Comparison of ENCODE assay signal across 1 cellular context in the genomic region with DNA sequence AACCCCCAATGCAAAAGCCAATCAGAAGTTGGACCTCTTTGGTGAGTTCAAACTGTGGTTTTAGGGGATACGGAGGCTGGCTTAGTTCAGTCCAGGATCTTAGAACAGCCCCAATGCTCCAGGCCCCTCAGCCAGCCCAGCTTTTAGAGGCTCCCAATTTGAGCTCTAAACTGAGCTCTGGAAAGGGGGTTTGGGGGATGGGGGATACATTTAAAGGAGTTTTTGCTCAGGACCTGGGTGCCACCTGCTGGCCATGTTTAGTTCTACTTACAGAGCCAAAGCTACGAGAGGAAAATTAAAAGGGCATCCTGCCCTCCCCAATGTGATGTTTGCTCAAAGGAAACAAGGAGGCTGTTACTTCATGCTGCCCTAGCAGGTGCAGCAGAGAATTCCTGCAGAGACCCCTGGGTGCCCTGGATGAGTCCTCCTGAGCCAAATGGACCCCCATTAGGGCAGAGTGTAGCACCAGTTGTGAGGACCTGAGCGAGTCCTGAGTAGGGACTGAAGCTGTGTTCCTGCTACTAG.
A peak's percentile ranks its signal among the peaks of the same experiment; 100 is the strongest.
TF ChIP-seq lines count a peak whose summit lies in the region.

No MANE protein-coding gene starts in this region.

TF ChIP-seq in K562, 482 proteins besides CTCF, POLR2A, EP300 and RAD21 (continues in another document):
- TF ChIP-seq GTF2A2 (tag; IDR thresholded peaks at IDR 0.05): 0 out of 2 replicates have a peak, but pooled peaks have one; percentile 4
- TF ChIP-seq CREB3 (tag; conservative IDR thresholded peaks at IDR 0.05; ENCODE audit: low read depth): 0 out of 2 replicates have a peak, but pooled peaks have one; percentile 51
- TF ChIP-seq MTA3 (IDR thresholded peaks at IDR 0.05; ENCODE audit: borderline replicate concordance): no peak
- peak; percentile 89 for TF ChIP-seq DEAF1 (CRISPR knock-in tag; IDR thresholded peaks at IDR 0.05)
- TF ChIP-seq NCOA1 (IDR thresholded peaks at IDR 0.05; ENCODE audit: low read depth): 0 out of 2 replicates have a peak, but pooled peaks have one; percentile 11
- TF ChIP-seq TOE1 (IDR thresholded peaks at IDR 0.05; ENCODE audit: borderline replicate concordance): no peak
- no peak for TF ChIP-seq TOE1 (CRISPR knock-in tag; IDR thresholded peaks at IDR 0.05; ENCODE audit: borderline replicate concordance, low read depth)
- TF ChIP-seq LCOR (CRISPR knock-in tag; IDR thresholded peaks at IDR 0.05): no peak; the same call in 1 of the 2 replicates
- TF ChIP-seq PHB (CRISPR knock-in tag; IDR thresholded peaks at IDR 0.05): no peak
- no peak for TF ChIP-seq SMARCE1 (IDR thresholded peaks at IDR 0.05)
- TF ChIP-seq NFE2 (IDR thresholded peaks at IDR 0.05; ENCODE audit: low read depth): no peak
- TF ChIP-seq COPS2 (conservative IDR thresholded peaks at IDR 0.05): no peak
- peak; percentile 27; the same call in 1 of the 2 replicates for TF ChIP-seq CHD2 (IDR thresholded peaks at IDR 0.05; ENCODE audit: low read depth, low read length)
- TF ChIP-seq HOXB6 (CRISPR knock-in tag; IDR thresholded peaks at IDR 0.05; ENCODE audit: borderline replicate concordance): no peak
- TF ChIP-seq, protein P1, sequence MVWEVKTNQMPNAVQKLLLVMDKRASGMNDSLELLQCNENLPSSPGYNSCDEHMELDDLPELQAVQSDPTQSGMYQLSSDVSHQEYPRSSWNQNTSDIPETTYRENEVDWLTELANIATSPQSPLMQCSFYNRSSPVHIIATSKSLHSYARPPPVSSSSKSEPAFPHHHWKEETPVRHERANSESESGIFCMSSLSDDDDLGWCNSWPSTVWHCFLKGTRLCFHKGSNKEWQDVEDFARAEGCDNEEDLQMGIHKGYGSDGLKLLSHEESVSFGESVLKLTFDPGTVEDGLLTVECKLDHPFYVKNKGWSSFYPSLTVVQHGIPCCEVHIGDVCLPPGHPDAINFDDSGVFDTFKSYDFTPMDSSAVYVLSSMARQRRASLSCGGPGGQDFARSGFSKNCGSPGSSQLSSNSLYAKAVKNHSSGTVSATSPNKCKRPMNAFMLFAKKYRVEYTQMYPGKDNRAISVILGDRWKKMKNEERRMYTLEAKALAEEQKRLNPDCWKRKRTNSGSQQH (CRISPR knock-in tag; IDR thresholded peaks at IDR 0.05): no peak
- 0 out of 2 replicates have a peak, but pooled peaks have one; percentile 6 for TF ChIP-seq HCFC1 (IDR thresholded peaks at IDR 0.05; ENCODE audit: low read depth, low read length)
- TF ChIP-seq ERF (CRISPR knock-in tag; IDR thresholded peaks at IDR 0.05): no peak
- TF ChIP-seq CBX1 (IDR thresholded peaks at IDR 0.05; ENCODE audit: low read depth): 0 out of 2 replicates have a peak, but pooled peaks have one; percentile 19
- peak in 1 of 2 experiments; percentile 40; a peak in 1 of 4 replicates for TF ChIP-seq TBL1XR1 (IDR thresholded peaks at IDR 0.05; ENCODE audit: low read length in 2 of 2)
- no peak for TF ChIP-seq FOXM1 (IDR thresholded peaks at IDR 0.05; ENCODE audit: low read depth)
- TF ChIP-seq FOXM1 (CRISPR knock-in tag; IDR thresholded peaks at IDR 0.05; ENCODE audit: low read depth): no peak
- TF ChIP-seq, protein P2, sequence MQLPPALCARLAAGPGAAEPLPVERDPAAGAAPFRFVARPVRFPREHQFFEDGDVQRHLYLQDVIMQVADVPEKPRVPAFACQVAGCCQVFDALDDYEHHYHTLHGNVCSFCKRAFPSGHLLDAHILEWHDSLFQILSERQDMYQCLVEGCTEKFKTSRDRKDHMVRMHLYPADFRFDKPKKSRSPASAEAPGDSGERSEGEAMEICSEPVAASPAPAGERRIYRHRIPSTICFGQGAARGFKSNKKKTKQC (CRISPR knock-in tag; IDR thresholded peaks at IDR 0.05): no peak
- TF ChIP-seq RBM17 (IDR thresholded peaks at IDR 0.05; ENCODE audit: borderline replicate concordance, low read depth, low read length): no peak
- TF ChIP-seq CBX5 (IDR thresholded peaks at IDR 0.05; ENCODE audit: borderline replicate concordance, low read depth): peak; percentile 24; the same call in 1 of the 2 replicates
- 0 out of 2 replicates have a peak, but pooled peaks have one; percentile 40 for TF ChIP-seq KLF16 (IDR thresholded peaks at IDR 0.05)
- TF ChIP-seq POLR2B (IDR thresholded peaks at IDR 0.05; ENCODE audit: low read depth, partially characterized antibody): no peak
- TF ChIP-seq, protein P3, sequence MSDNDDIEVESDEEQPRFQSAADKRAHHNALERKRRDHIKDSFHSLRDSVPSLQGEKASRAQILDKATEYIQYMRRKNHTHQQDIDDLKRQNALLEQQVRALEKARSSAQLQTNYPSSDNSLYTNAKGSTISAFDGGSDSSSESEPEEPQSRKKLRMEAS (CRISPR knock-in tag; IDR thresholded peaks at IDR 0.05): no peak
- TF ChIP-seq DNMT1 (IDR thresholded peaks at IDR 0.05): no peak
- TF ChIP-seq PYGO2 (tag; IDR thresholded peaks at IDR 0.05): 0 out of 2 replicates have a peak, but pooled peaks have one; percentile 18
- TF ChIP-seq CBFB (CRISPR knock-in tag; IDR thresholded peaks at IDR 0.05): 0 out of 2 replicates have a peak, but pooled peaks have one; percentile 28
- TF ChIP-seq BRCA1 (IDR thresholded peaks at IDR 0.05): no peak
- TF ChIP-seq BRCA1 (CRISPR knock-in tag; IDR thresholded peaks at IDR 0.05): no peak
- TF ChIP-seq NR4A1 (CRISPR knock-in tag; IDR thresholded peaks at IDR 0.05): no peak
- TF ChIP-seq NR4A1 (tag; IDR thresholded peaks at IDR 0.05): peak; percentile 81
- no peak for TF ChIP-seq ZNF785 (CRISPR knock-in tag; IDR thresholded peaks at IDR 0.05)
- 0 out of 2 replicates have a peak, but pooled peaks have one; percentile 3 for TF ChIP-seq ZNF395 (CRISPR knock-in tag; IDR thresholded peaks at IDR 0.05)
- TF ChIP-seq, protein P4, sequence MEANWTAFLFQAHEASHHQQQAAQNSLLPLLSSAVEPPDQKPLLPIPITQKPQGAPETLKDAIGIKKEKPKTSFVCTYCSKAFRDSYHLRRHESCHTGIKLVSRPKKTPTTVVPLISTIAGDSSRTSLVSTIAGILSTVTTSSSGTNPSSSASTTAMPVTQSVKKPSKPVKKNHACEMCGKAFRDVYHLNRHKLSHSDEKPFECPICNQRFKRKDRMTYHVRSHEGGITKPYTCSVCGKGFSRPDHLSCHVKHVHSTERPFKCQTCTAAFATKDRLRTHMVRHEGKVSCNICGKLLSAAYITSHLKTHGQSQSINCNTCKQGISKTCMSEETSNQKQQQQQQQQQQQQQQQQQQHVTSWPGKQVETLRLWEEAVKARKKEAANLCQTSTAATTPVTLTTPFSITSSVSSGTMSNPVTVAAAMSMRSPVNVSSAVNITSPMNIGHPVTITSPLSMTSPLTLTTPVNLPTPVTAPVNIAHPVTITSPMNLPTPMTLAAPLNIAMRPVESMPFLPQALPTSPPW (CRISPR knock-in tag; IDR thresholded peaks at IDR 0.05): peak; percentile 62
- peak in 1 of 2 experiments; percentile 46; a peak in 1 of 4 replicates for TF ChIP-seq KDM1A (IDR thresholded peaks at IDR 0.05)
- TF ChIP-seq MECOM (CRISPR knock-in tag; IDR thresholded peaks at IDR 0.05): peak; percentile 76
- peak; percentile 89 for TF ChIP-seq NEUROD1 (IDR thresholded peaks at IDR 0.05; ENCODE audit: borderline replicate concordance, low read depth, low read length, partially characterized antibody)
- no peak for TF ChIP-seq CLOCK (CRISPR knock-in tag; IDR thresholded peaks at IDR 0.05; ENCODE audit: borderline replicate concordance)
- peak in 1 of 2 experiments; percentile 56; a peak in 1 of 4 replicates for TF ChIP-seq TEAD1 (CRISPR knock-in tag; IDR thresholded peaks at IDR 0.05)
- TF ChIP-seq POU5F1 (IDR thresholded peaks at IDR 0.05; ENCODE audit: borderline replicate concordance, low read depth, low read length, partially characterized antibody): no peak
- TF ChIP-seq FOSL1 (tag; conservative IDR thresholded peaks at IDR 0.05): no peak
- no peak for TF ChIP-seq ZNF316 (IDR thresholded peaks at IDR 0.05)
- TF ChIP-seq NFIC (IDR thresholded peaks at IDR 0.05): 0 out of 2 replicates have a peak, but pooled peaks have one; percentile 14
- TF ChIP-seq ZNF311 (CRISPR knock-in tag; IDR thresholded peaks at IDR 0.05): no peak
- 0 out of 2 replicates have a peak, but pooled peaks have one; percentile 55 for TF ChIP-seq BRD4 (IDR thresholded peaks at IDR 0.05)
- peak; percentile 77 for TF ChIP-seq SMC3 (conservative IDR thresholded peaks at IDR 0.05; ENCODE audit: insufficient read depth, low read depth, low read length)
- peak; percentile 70; the same call in 1 of the 2 replicates for TF ChIP-seq ZNF444 (CRISPR knock-in tag; IDR thresholded peaks at IDR 0.05)
- no peak for TF ChIP-seq ZNF12 (CRISPR knock-in tag; IDR thresholded peaks at IDR 0.05)
- TF ChIP-seq, protein P5, sequence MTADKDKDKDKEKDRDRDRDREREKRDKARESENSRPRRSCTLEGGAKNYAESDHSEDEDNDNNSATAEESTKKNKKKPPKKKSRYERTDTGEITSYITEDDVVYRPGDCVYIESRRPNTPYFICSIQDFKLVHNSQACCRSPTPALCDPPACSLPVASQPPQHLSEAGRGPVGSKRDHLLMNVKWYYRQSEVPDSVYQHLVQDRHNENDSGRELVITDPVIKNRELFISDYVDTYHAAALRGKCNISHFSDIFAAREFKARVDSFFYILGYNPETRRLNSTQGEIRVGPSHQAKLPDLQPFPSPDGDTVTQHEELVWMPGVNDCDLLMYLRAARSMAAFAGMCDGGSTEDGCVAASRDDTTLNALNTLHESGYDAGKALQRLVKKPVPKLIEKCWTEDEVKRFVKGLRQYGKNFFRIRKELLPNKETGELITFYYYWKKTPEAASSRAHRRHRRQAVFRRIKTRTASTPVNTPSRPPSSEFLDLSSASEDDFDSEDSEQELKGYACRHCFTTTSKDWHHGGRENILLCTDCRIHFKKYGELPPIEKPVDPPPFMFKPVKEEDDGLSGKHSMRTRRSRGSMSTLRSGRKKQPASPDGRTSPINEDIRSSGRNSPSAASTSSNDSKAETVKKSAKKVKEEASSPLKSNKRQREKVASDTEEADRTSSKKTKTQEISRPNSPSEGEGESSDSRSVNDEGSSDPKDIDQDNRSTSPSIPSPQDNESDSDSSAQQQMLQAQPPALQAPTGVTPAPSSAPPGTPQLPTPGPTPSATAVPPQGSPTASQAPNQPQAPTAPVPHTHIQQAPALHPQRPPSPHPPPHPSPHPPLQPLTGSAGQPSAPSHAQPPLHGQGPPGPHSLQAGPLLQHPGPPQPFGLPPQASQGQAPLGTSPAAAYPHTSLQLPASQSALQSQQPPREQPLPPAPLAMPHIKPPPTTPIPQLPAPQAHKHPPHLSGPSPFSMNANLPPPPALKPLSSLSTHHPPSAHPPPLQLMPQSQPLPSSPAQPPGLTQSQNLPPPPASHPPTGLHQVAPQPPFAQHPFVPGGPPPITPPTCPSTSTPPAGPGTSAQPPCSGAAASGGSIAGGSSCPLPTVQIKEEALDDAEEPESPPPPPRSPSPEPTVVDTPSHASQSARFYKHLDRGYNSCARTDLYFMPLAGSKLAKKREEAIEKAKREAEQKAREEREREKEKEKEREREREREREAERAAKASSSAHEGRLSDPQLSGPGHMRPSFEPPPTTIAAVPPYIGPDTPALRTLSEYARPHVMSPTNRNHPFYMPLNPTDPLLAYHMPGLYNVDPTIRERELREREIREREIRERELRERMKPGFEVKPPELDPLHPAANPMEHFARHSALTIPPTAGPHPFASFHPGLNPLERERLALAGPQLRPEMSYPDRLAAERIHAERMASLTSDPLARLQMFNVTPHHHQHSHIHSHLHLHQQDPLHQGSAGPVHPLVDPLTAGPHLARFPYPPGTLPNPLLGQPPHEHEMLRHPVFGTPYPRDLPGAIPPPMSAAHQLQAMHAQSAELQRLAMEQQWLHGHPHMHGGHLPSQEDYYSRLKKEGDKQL (CRISPR knock-in tag; IDR thresholded peaks at IDR 0.05; ENCODE audit: borderline replicate concordance): no peak
